ENCODE assay signal across 9 cellular contexts in the genomic region with DNA sequence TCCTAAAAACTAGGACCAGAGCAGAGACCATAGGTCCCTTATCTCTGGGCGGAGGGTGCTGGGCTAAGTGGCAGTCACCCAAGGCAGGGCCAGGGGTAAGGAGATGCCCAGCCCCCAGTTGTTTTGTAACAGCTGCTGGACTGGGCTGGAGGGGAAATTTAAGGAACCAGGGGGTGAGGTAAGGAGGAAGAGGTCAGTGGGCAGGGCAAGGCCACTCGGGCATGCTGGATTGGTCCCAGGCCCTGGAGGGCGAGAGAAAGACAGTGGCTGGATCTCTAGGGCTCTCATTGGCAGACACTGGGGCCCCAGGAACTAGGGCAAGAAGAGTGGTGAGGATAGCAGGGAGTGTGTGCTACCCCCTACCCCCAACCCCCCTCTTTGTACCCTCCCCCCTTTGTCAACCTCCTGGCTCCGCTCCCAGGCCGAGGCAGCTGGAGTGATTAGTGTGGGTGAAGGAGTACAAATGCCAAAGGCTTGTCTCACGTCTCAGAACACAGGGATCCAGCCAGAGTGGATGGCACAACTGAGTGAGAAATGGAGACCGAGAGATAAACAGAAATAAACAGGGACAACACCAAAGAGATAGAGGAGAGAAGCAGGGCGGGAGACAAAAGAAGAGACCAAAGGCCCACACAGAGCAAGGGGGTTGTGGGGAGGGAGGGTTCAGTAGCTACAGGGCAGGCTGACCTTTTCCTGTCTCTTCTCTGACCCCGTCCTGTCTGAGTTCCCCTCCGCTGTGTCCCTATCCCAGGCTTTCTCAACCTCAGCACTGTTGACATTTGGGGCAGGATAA. TPM values are rescaled to one million over a fixed set of nuclear protein-coding genes. Genes with fewer than 3 reads are reported as not detected.
DNase-seq lines count a peak whose midpoint lies in the region; ATAC-seq and TF ChIP-seq lines count a peak whose summit lies in the region.
"Had no signal": no experiment of that assay in that cellular context is flagged by ENCODE, and none has a peak within 500 bp of the region (broad histone marks: within the 10 kb centered on the region; RNA-seq: fewer than 3 reads in every experiment).

No MANE protein-coding gene starts in this region.

- no peak overlapping the region for H3K4me3 ChIP-seq in SK-N-SH (ENCODE audit: low read depth in 2 of 2, low read length in 1 of 2)

- no peaks in the 10 kb centered on the region for H3K27me3 ChIP-seq in SK-N-SH (ENCODE audit: insufficient read depth)

- no peak overlapping the region for H3K9ac ChIP-seq in SK-N-SH

- CTCF ChIA-PET in SK-N-SH (lab: Yijun Ruan, JAX) = interaction anchor here (1.4 kb wide), 1 partner anchor 82 kb away, joined by 6 read pairs; no protein-coding TSS in a partner anchor

- no peaks in the 10 kb centered on the region for H3F3A ChIP-seq in SK-N-SH (replicated peaks; ENCODE audit: insufficient read depth)

- H3K27ac ChIP-seq in SK-N-SH (ENCODE audit: low read depth in 2 of 2, low read length in 1 of 2) = peak overlapping the region; percentile 38 to 51; a peak in 3 of 4 replicates

- TF ChIP-seq CTCF in GM13976 (IDR thresholded peaks at IDR 0.05; ENCODE audit: borderline replicate concordance, control extremely low read depth, extremely low read depth, insufficient read depth, missing control alignments) = no peak
- TF ChIP-seq CTCF in SK-N-SH (IDR thresholded peaks at IDR 0.05) = no peak
- no peak for TF ChIP-seq CTCF in GM10266 (IDR thresholded peaks at IDR 0.05; ENCODE audit: control insufficient read depth, insufficient read depth, low read depth, missing control alignments)

- TF ChIP-seq EP300 in SK-N-SH (IDR thresholded peaks at IDR 0.05; ENCODE audit: borderline replicate concordance in 1 of 2, low read depth in 1 of 2, low read length in 1 of 2) = no peak

- intact Hi-C loops in cardiac septum (cut with DNase I) = no loop called here
- intact Hi-C loops in posterior vena cava (cut with DNase I) = no loop called here

- peaks cover 7 to 14% of the 10 kb centered on the region in 2 experiments; a peak in 1 of 4 replicates for H3K4me1 ChIP-seq in SK-N-SH (ENCODE audit: control insufficient read depth in 1 of 2, insufficient read depth in 2 of 2, low read depth in 1 of 2, low read length in 1 of 2)

- ATAC-seq in HG03108 (IDR thresholded peaks at IDR 0.05; ENCODE audit: unreplicated experiment) (no peak), GM21528 (IDR thresholded peaks at IDR 0.05; ENCODE audit: low FRiP score, unreplicated experiment) (no peak)

- H4K20me1 ChIP-seq in SK-N-SH (ENCODE audit: insufficient read depth) = no peaks in the 10 kb centered on the region

- H3K9me2 ChIP-seq in SK-N-SH = no peaks in the 10 kb centered on the region

- POLR2A ChIA-PET in SK-N-SH (lab: Yijun Ruan, JAX) = no interaction called here

- no peak for TF ChIP-seq RAD21 in SK-N-SH (IDR thresholded peaks at IDR 0.05; ENCODE audit: low read length)

- 52% methylated on average over 9 of the region's 10 CpGs for WGBS in SK-N-SH (ENCODE audit: low lambda C conversion rate)

- H3K9me3 ChIP-seq in SK-N-SH = no peaks in the 10 kb centered on the region

- DNase-seq in GM13976 (ENCODE audit: low spot score) = peak; percentile 4
- peak; percentile 61 for DNase-seq in SK-N-SH
- DNase-seq in cardiac septum (ENCODE audit: low spot score) = peak; percentile 85
- peak; percentile 87 for DNase-seq in posterior vena cava (ENCODE audit: low spot score)
- DNase-seq in GM10266 (ENCODE audit: extremely low spot score) = no peak
- DNase-seq in cerebellar nuclear complex (lab: John Stamatoyannopoulos, UW) = no peak
- DNase-seq: NCI-H2081 treated with DMSO at 0.1 percent for 48 hours had no signal

- in situ Hi-C loops in GM13976 (cut with MboI; ENCODE audit: low sequenced_read_pairs, unreplicated experiment) = no loop called here

- H3K4me2 ChIP-seq in SK-N-SH = peak overlapping the region; percentile 50; the same call in 1 of the 2 replicates

- H2AFZ ChIP-seq in SK-N-SH (ENCODE audit: low read depth) = peak overlapping the region; percentile 56

- no peaks in the 10 kb centered on the region for H3K79me2 ChIP-seq in SK-N-SH (ENCODE audit: insufficient read depth)

- H3K36me3 ChIP-seq in SK-N-SH (replicated peaks in 1 of 2; ENCODE audit: control insufficient read depth in 1 of 2, insufficient read depth in 2 of 2, low read length in 1 of 2) = no peaks in the 10 kb centered on the region

TF ChIP-seq in SK-N-SH, 30 proteins besides CTCF, POLR2A, EP300 and RAD21:
- TF ChIP-seq SMC3 (IDR thresholded peaks at IDR 0.05; ENCODE audit: low read depth, low read length) (no peak), NFIC (IDR thresholded peaks at IDR 0.05; ENCODE audit: borderline replicate concordance) (peak; percentile 45)
- TF ChIP-seq, protein P1, sequence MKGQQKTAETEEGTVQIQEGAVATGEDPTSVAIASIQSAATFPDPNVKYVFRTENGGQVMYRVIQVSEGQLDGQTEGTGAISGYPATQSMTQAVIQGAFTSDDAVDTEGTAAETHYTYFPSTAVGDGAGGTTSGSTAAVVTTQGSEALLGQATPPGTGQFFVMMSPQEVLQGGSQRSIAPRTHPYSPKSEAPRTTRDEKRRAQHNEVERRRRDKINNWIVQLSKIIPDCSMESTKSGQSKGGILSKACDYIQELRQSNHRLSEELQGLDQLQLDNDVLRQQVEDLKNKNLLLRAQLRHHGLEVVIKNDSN (IDR thresholded peaks at IDR 0.05; ENCODE audit: borderline replicate concordance, low read depth) = no peak
- TF ChIP-seq, protein P2, sequence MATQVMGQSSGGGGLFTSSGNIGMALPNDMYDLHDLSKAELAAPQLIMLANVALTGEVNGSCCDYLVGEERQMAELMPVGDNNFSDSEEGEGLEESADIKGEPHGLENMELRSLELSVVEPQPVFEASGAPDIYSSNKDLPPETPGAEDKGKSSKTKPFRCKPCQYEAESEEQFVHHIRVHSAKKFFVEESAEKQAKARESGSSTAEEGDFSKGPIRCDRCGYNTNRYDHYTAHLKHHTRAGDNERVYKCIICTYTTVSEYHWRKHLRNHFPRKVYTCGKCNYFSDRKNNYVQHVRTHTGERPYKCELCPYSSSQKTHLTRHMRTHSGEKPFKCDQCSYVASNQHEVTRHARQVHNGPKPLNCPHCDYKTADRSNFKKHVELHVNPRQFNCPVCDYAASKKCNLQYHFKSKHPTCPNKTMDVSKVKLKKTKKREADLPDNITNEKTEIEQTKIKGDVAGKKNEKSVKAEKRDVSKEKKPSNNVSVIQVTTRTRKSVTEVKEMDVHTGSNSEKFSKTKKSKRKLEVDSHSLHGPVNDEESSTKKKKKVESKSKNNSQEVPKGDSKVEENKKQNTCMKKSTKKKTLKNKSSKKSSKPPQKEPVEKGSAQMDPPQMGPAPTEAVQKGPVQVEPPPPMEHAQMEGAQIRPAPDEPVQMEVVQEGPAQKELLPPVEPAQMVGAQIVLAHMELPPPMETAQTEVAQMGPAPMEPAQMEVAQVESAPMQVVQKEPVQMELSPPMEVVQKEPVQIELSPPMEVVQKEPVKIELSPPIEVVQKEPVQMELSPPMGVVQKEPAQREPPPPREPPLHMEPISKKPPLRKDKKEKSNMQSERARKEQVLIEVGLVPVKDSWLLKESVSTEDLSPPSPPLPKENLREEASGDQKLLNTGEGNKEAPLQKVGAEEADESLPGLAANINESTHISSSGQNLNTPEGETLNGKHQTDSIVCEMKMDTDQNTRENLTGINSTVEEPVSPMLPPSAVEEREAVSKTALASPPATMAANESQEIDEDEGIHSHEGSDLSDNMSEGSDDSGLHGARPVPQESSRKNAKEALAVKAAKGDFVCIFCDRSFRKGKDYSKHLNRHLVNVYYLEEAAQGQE (IDR thresholded peaks at IDR 0.05; ENCODE audit: low read depth, low read length) = no peak

RNA-seq across cellular contexts. Expression of a gene that starts 20.5 kb away (rescaled TPM):
- polyA plus RNA-seq in SK-N-SH (2012; rRNA removed) = 33.7 and 46.1 TPM in 2 replicates
- polyA plus RNA-seq in SK-N-SH (2012; cell fraction: cytosol; rRNA removed) = 34.8 and 38.8 TPM in 2 replicates
- 18.0 and 38.3 TPM in 2 replicates for polyA plus RNA-seq in SK-N-SH (2012; cell fraction: nucleus; rRNA removed)
- total RNA-seq in cardiac septum = 86.5 TPM
- 10 to 100 TPM; 76.6 to 79.1 TPM for total RNA-seq in posterior vena cava

RNA-seq across cellular contexts. Expression of a gene that starts 47.8 kb away (rescaled TPM):
- polyA plus RNA-seq in SK-N-SH (2012; rRNA removed) = 40.6 and 69.9 TPM in 2 replicates
- 78.2 and 85.1 TPM in 2 replicates for polyA plus RNA-seq in SK-N-SH (2012; cell fraction: cytosol; rRNA removed)
- 137 and 148 TPM in 2 replicates for polyA plus RNA-seq in SK-N-SH (2012; cell fraction: nucleus; rRNA removed)
- total RNA-seq in cardiac septum (262 TPM), posterior vena cava (100 to 1,000 TPM; 130 to 167 TPM)

RNA-seq across cellular contexts. Expression of a gene that starts 54.5 kb away (rescaled TPM):
- polyA plus RNA-seq in SK-N-SH (2012; rRNA removed) = 149 and 169 TPM in 2 replicates
- polyA plus RNA-seq in SK-N-SH (2012; cell fraction: cytosol; rRNA removed) = 172 and 173 TPM in 2 replicates
- 83.1 and 92.3 TPM in 2 replicates for polyA plus RNA-seq in SK-N-SH (2012; cell fraction: nucleus; rRNA removed)
- total RNA-seq in cardiac septum (47.9 TPM), posterior vena cava (10 to 100 TPM; 51.4 to 54.7 TPM)

Comparison
In these comparisons a context has a peak if more than half of its experiments do, and no peak if none do; other contexts are left out.
1. DNase-seq: peak in GM13976 (single experiment), SK-N-SH (single experiment), cardiac septum (single experiment) and posterior vena cava (single experiment); none in GM10266 (single experiment) and cerebellar nuclear complex (0 of 2).